In genomic region chrX:139209342-139209741, GRCh38 we compare ENCODE assay signal across 1 cellular context.
TF ChIP-seq lines count a peak whose summit lies in the region.

No MANE protein-coding gene starts in this region.

TF ChIP-seq in K562, 482 proteins besides CTCF, POLR2A, EP300 and RAD21 (continued from another document and continues in another):
- TF ChIP-seq FOXO4 (CRISPR knock-in tag; IDR thresholded peaks at IDR 0.05) (no peak), JUND (IDR thresholded peaks at IDR 0.05; ENCODE audit: borderline replicate concordance, low read depth, low read length) (no peak), JUND (tag; IDR thresholded peaks at IDR 0.05; ENCODE audit: borderline replicate concordance, low read depth, low read length) (0 out of 3 replicates have a peak, but pooled peaks have one; percentile 9), MBD1 (CRISPR knock-in tag; IDR thresholded peaks at IDR 0.05) (no peak), TAL1 (IDR thresholded peaks at IDR 0.05) (no peak), NFIX (CRISPR knock-in tag; IDR thresholded peaks at IDR 0.05; ENCODE audit: low read depth) (no peak), MYNN (IDR thresholded peaks at IDR 0.05) (no peak), MYNN (CRISPR knock-in tag; IDR thresholded peaks at IDR 0.05) (no peak), CREB5 (CRISPR knock-in tag; IDR thresholded peaks at IDR 0.05) (no peak), FIP1L1 (IDR thresholded peaks at IDR 0.05; ENCODE audit: low read depth, low read length, poor library complexity, severe bottlenecking) (no peak), HINFP (tag; conservative IDR thresholded peaks at IDR 0.05; ENCODE audit: low read depth) (no peak), NFE2 (IDR thresholded peaks at IDR 0.05; ENCODE audit: low read depth) (no peak), ETV1 (tag; conservative IDR thresholded peaks at IDR 0.05; ENCODE audit: low read depth) (0 out of 2 replicates have a peak, but pooled peaks have one; percentile 20), POLR2B (IDR thresholded peaks at IDR 0.05; ENCODE audit: low read depth, partially characterized antibody) (no peak), REST (CRISPR knock-in tag; IDR thresholded peaks at IDR 0.05; ENCODE audit: low read depth) (no peak), FOXP4 (CRISPR knock-in tag; IDR thresholded peaks at IDR 0.05; ENCODE audit: borderline replicate concordance) (no peak), MIER1 (IDR thresholded peaks at IDR 0.05; ENCODE audit: low read depth) (no peak), ARID3A (IDR thresholded peaks at IDR 0.05; ENCODE audit: borderline replicate concordance, low read depth, low read length) (no peak), STAT5A (IDR thresholded peaks at IDR 0.05; ENCODE audit: borderline replicate concordance, low read length) (no peak), ZNF212 (CRISPR knock-in tag; IDR thresholded peaks at IDR 0.05) (no peak), CLOCK (CRISPR knock-in tag; IDR thresholded peaks at IDR 0.05; ENCODE audit: borderline replicate concordance) (0 out of 2 replicates have a peak, but pooled peaks have one; percentile 45), PKNOX1 (IDR thresholded peaks at IDR 0.05) (peak; percentile 26), POLR2AphosphoS2 (IDR thresholded peaks at IDR 0.05; ENCODE audit: low read length) (no peak), ID3 (CRISPR knock-in tag; IDR thresholded peaks at IDR 0.05) (no peak), ID3 (tag; IDR thresholded peaks at IDR 0.05) (no peak), MEIS2 (IDR thresholded peaks at IDR 0.05; ENCODE audit: partially characterized antibody) (peak; percentile 56), ZNF140 (CRISPR knock-in tag; IDR thresholded peaks at IDR 0.05) (no peak), E2F6 (IDR thresholded peaks at IDR 0.05; ENCODE audit: borderline replicate concordance in 1 of 2, extremely low read depth in 1 of 2, insufficient read depth in 1 of 2, insufficient read length in 1 of 2, low read depth in 1 of 2, low read length in 1 of 2, poor library complexity in 1 of 2, severe bottlenecking in 1 of 2) (peak in 1 of 2 experiments; percentile 36), OTX1 (CRISPR knock-in tag; IDR thresholded peaks at IDR 0.05) (no peak)
